ENCODE assay signal across 27 cellular contexts in genomic region chr20:38106461-38106860, GRCh38. TPM values are rescaled to one million over a fixed set of nuclear protein-coding genes. Genes with fewer than 3 reads are reported as not detected.
DNase-seq lines count a peak whose midpoint lies in the region; ATAC-seq, FAIRE-seq and TF ChIP-seq lines count a peak whose summit lies in the region.
"Had no signal": no experiment of that assay in that cellular context is flagged by ENCODE, and none has a peak within 500 bp of the region (broad histone marks: within the 10 kb centered on the region; RNA-seq: fewer than 3 reads in every experiment).

No MANE protein-coding gene starts in this region.

- H3K9ac ChIP-seq in HepG2 (ENCODE audit: insufficient read depth, low read depth, low read length) = no peak overlapping the region
- H3K9ac ChIP-seq in endodermal cell (ENCODE audit: extremely low read depth, low read length, poor library complexity, severe bottlenecking) = no peak overlapping the region
- no peak overlapping the region for H3K9ac ChIP-seq in colonic mucosa (ENCODE audit: low read depth in 2 of 2, low read length in 2 of 2)
- H3K9ac ChIP-seq: BLaER1 treated with 17β-estradiol and CSF1 and Interleukin-3, amounts not matched to agents 10 nM and 100 nM; KMS-11 had no signal

- CTCF ChIA-PET in HepG2 (lab: Yijun Ruan, JAX; ENCODE audit: low intra/inter-chr PET ratio, low total read pairs) (no interaction called here), Panc1 (lab: Charles Lee) (no interaction called here)

- H3K4me1 ChIP-seq in HepG2 (ENCODE audit: insufficient read depth, low read length) (peaks cover 37% of the 10 kb centered on the region), right lobe of liver (peaks cover 0 to 12% (median 0%) of the 10 kb centered on the region in 4 donors), Panc1 (ENCODE audit: control insufficient read depth, insufficient read depth, low read length) (peaks cover 31% of the 10 kb centered on the region), endodermal cell (ENCODE audit: control insufficient read depth, insufficient read depth, low read length) (no peaks in the 10 kb centered on the region), colonic mucosa (peaks cover 14% of the 10 kb centered on the region)

- FAIRE-seq in HepG2 (lab: Jason Lieb, UNC) = no peak
- FAIRE-seq: A204.1, GM18507 had no signal

- in situ Hi-C loops in HepG2 (cut with HindIII; ENCODE audit: extremely low pct_ligation_motif_present, low pct_unique_long_range_greater_than_20kb) (no loop called here), Panc1 (cut with HindIII; ENCODE audit: low pct_unique_long_range_greater_than_20kb, low sequenced_read_pairs) (no loop called here)

- TF ChIP-seq EP300 in HepG2 (IDR thresholded peaks at IDR 0.05; ENCODE audit: low read depth in 2 of 2, low read length in 2 of 2) (no peak), HepG2 (CRISPR knock-in tag; IDR thresholded peaks at IDR 0.05; ENCODE audit: borderline replicate concordance) (no peak)

- TF ChIP-seq POLR2A in HepG2 (IDR thresholded peaks at IDR 0.05; ENCODE audit: insufficient read depth in 1 of 2, low read depth in 2 of 2, low read length in 2 of 2) = no peak
- TF ChIP-seq POLR2A in right lobe of liver (IDR thresholded peaks at IDR 0.05) = no peak

- peak; percentile 67 for ATAC-seq in HepG2
- no peak for ATAC-seq in right lobe of liver
- ATAC-seq in Panc1 = no peak
- no peak for ATAC-seq in HG02884 (IDR thresholded peaks at IDR 0.05; ENCODE audit: unreplicated experiment)
- ATAC-seq: GM23338, Right ventricle myocardium inferior had no signal

- no peaks in the 10 kb centered on the region for H3K27me3 Mint-ChIP-seq in endodermal cell (ENCODE audit: insufficient read depth)
- H3K27me3 Mint-ChIP-seq: CD4-positive, alpha-beta T cell had no signal

- no TSS peak for BruUV-seq in HepG2 (replicated peaks; lab: Mats Ljungman, UMichigan)
- BruUV-seq in Panc1 (replicated peaks; lab: Mats Ljungman, UMichigan) = no TSS peak

- no peaks in the 10 kb centered on the region for H3K79me2 ChIP-seq in HepG2 (ENCODE audit: insufficient read depth, low read length)

- POLR2A ChIA-PET in HepG2 (lab: Yijun Ruan, JAX) = no interaction called here
- POLR2A ChIA-PET in Panc1 (lab: Charles Lee) = no interaction called here

- no peak overlapping the region for H3K27ac Mint-ChIP-seq in endodermal cell
- H3K27ac Mint-ChIP-seq: CD4-positive, alpha-beta T cell; GM23338 had no signal

- no peaks in the 10 kb centered on the region for H3K4me1 Mint-ChIP-seq in endodermal cell
- H3K4me1 Mint-ChIP-seq: GM23338 had no signal

- intact Hi-C loops in HepG2 (cut with micrococcal nuclease; ENCODE audit: unreplicated experiment) = no loop called here
- intact Hi-C loops in right lobe of liver (cut with DNase I) = no loop called here
- intact Hi-C loops in Panc1 (cut with micrococcal nuclease; ENCODE audit: unreplicated experiment) = no loop called here
- intact Hi-C loops in colonic mucosa (cut with DNase I) = no loop called here

- TF ChIP-seq CTCF in HepG2 (CRISPR knock-in tag; IDR thresholded peaks at IDR 0.05) = no peak
- TF ChIP-seq CTCF in right lobe of liver (IDR thresholded peaks at IDR 0.05) = no peak
- no peak for TF ChIP-seq CTCF in Panc1 (IDR thresholded peaks at IDR 0.05)
- peak; percentile 41 for TF ChIP-seq CTCF in endodermal cell (conservative IDR thresholded peaks at IDR 0.05)
- no peak for TF ChIP-seq CTCF in colonic mucosa (IDR thresholded peaks at IDR 0.05)

- H3K9me3 Mint-ChIP-seq in endodermal cell = no peaks in the 10 kb centered on the region
- H3K9me3 Mint-ChIP-seq: CD4-positive, alpha-beta T cell; GM23338 had no signal

- no peaks in the 10 kb centered on the region for H4K20me1 ChIP-seq in HepG2 (ENCODE audit: insufficient read depth, low read length)
- H4K20me1 ChIP-seq: BLaER1 treated with 17β-estradiol and CSF1 and Interleukin-3, amounts not matched to agents 10 nM and 100 nM had no signal

- H3K4me2 ChIP-seq in HepG2 (ENCODE audit: low read depth, low read length) = no peak overlapping the region
- H3K4me2 ChIP-seq: BLaER1 treated with 17β-estradiol and CSF1 and Interleukin-3, amounts not matched to agents 10 nM and 100 nM; GM23338; KMS-11 had no signal

- no peaks in the 10 kb centered on the region for H3K36me3 Mint-ChIP-seq in endodermal cell (ENCODE audit: low read depth)

- H2AFZ ChIP-seq in HepG2 (ENCODE audit: low read length) = no peak overlapping the region
- H2AFZ ChIP-seq: GM23338 had no signal

- H3K27ac ChIP-seq in HepG2 (ENCODE audit: extremely low read length, insufficient read depth, low read length) (no peak overlapping the region), right lobe of liver (no peak overlapping the region), Panc1 (ENCODE audit: low read length) (peak overlapping the region; percentile 5; the same call in 1 of the 2 replicates), endodermal cell (ENCODE audit: low read depth, low read length) (no peak overlapping the region), colonic mucosa (no peak overlapping the region)
- H3K27ac ChIP-seq: BLaER1 treated with 17β-estradiol and CSF1 and Interleukin-3, amounts not matched to agents 10 nM and 100 nM; HL-60; KMS-11 had no signal

- TF ChIP-seq RAD21 in HepG2 (CRISPR knock-in tag; IDR thresholded peaks at IDR 0.05) = peak; percentile 27; the same call in 1 of the 2 replicates

- DNase-seq in HepG2 (ENCODE audit: low spot score) (no peak), right lobe of liver (no peak), Panc1 (ENCODE audit: low read depth, low spot score) (no peak), endodermal cell (no peak), colonic mucosa (no peak), NCI-H2107 (lab: John Stamatoyannopoulos, UW) (no peak)
- peak; percentile 9 for DNase-seq in stimulated activated CD8-positive, alpha-beta memory T cell treated with anti-CD3 and anti-CD28 coated beads, Interleukin-4, amount 100 ng/mL, for 48 hours
- DNase-seq: CD4-positive, alpha-beta T cell; DMS53; HCEC 1CT; MM.1S; NCI-H1048; NCI-H1417; NCI-H1694; NCI-H2029 treated with DMSO at 0.1 percent for 48 hours; NCI-H2171; NCI-H226; NCI-H510A treated with DMSO at 0.1 percent for 48 hours; T-helper 1 cell had no signal

- H3K4me3 ChIP-seq in HepG2 (replicated peaks in 1 of 3; ENCODE audit: insufficient read depth in 1 of 3, low read depth in 2 of 3, low read length in 3 of 3) (no peak overlapping the region), right lobe of liver (no peak overlapping the region), Panc1 (ENCODE audit: low read depth in 2 of 2, low read length in 2 of 2) (no peak overlapping the region), endodermal cell (ENCODE audit: low read length) (no peak overlapping the region), colonic mucosa (no peak overlapping the region)
- H3K4me3 ChIP-seq: BLaER1 treated with 17β-estradiol and CSF1 and Interleukin-3, amounts not matched to agents 10 nM and 100 nM; GM23338 had no signal

- H3K9me3 ChIP-seq in HepG2 (ENCODE audit: low read length) (no peaks in the 10 kb centered on the region), right lobe of liver (no peaks in the 10 kb centered on the region), Panc1 (ENCODE audit: control insufficient read depth, insufficient read depth, low read depth, low read length) (no peaks in the 10 kb centered on the region), endodermal cell (ENCODE audit: control insufficient read depth, low read length) (no peaks in the 10 kb centered on the region), colonic mucosa (no peaks in the 10 kb centered on the region)

- H3K27me3 ChIP-seq in HepG2 (ENCODE audit: control insufficient read depth in 1 of 2, insufficient read depth in 2 of 2, low read length in 2 of 2) (no peaks in the 10 kb centered on the region), right lobe of liver (no peaks in the 10 kb centered on the region), Panc1 (ENCODE audit: control insufficient read depth, insufficient read depth, low read length) (no peaks in the 10 kb centered on the region), endodermal cell (ENCODE audit: control insufficient read depth, insufficient read depth, low read length, poor library complexity, severe bottlenecking) (no peaks in the 10 kb centered on the region), colonic mucosa (no peaks in the 10 kb centered on the region)
- H3K27me3 ChIP-seq: BLaER1 treated with 17β-estradiol and CSF1 and Interleukin-3, amounts not matched to agents 10 nM and 100 nM had no signal

- H3K36me3 ChIP-seq in HepG2 (replicated peaks in 1 of 2; ENCODE audit: control insufficient read depth in 1 of 2, insufficient read depth in 2 of 2, low read length in 2 of 2) = no peaks in the 10 kb centered on the region
- no peaks in the 10 kb centered on the region for H3K36me3 ChIP-seq in right lobe of liver
- no peaks in the 10 kb centered on the region for H3K36me3 ChIP-seq in Panc1 (ENCODE audit: control insufficient read depth, insufficient read depth, low read length)
- H3K36me3 ChIP-seq in endodermal cell (ENCODE audit: control insufficient read depth, insufficient read depth, low read length) = no peaks in the 10 kb centered on the region
- no peaks in the 10 kb centered on the region for H3K36me3 ChIP-seq in colonic mucosa
- H3K36me3 ChIP-seq: BLaER1 treated with 17β-estradiol and CSF1 and Interleukin-3, amounts not matched to agents 10 nM and 100 nM had no signal

- WGBS in HepG2 (ENCODE audit: low lambda C conversion rate) = 56% methylated on average over 5 of the region's 5 CpGs
- whole genome bisulfite sequencing in right lobe of liver (ENCODE audit: insufficient coverage, low coverage, low lambda C conversion rate, missing lambda C conversion rate) = 73% methylated on average over 2 of the region's 5 CpGs
- 84 to 93% methylated on average over 4 to 5 of the region's 5 CpGs for WGBS in endodermal cell (ENCODE audit: insufficient coverage in 1 of 2, insufficient read length in 1 of 2), 2 experiments

- H3K4me3 Mint-ChIP-seq in endodermal cell = no peak overlapping the region
- H3K4me3 Mint-ChIP-seq: CD4-positive, alpha-beta T cell; GM23338 had no signal

RNA-seq across cellular contexts. Expression of gene TGM2, which starts 58.6 kb away (rescaled TPM):
- 4.2 and 4.5 TPM in 2 replicates for total RNA-seq in HepG2 (2016; rRNA removed; fragmentation: Illumina TruSeq; extraction: Trizol)
- total RNA-seq in HepG2 (2016; cell fraction: cytosol; rRNA removed; fragmentation: Illumina TruSeq; extraction: Trizol; ENCODE audit: low read depth) = 0.61 and 0.88 TPM in 2 replicates
- total RNA-seq in HepG2 (2016; cell fraction: insoluble cytoplasmic fraction; rRNA removed; fragmentation: Illumina TruSeq; extraction: Trizol) = 3.3 and 4.3 TPM in 2 replicates
- total RNA-seq in HepG2 (2016; cell fraction: membrane; rRNA removed; fragmentation: Illumina TruSeq; extraction: Trizol) = 2.1 and 2.3 TPM in 2 replicates
- total RNA-seq in HepG2 (2016; cell fraction: nucleus; rRNA removed; fragmentation: Illumina TruSeq; extraction: Trizol) = 4.3 and 4.5 TPM in 2 replicates
- polyA plus RNA-seq in HepG2 (2011; rRNA removed) = 46.4 and 52.3 TPM in 2 replicates
- 39.7 and 45.8 TPM in 2 replicates for polyA plus RNA-seq in HepG2 (2011; cell fraction: cytosol; rRNA removed)
- polyA plus RNA-seq in HepG2 (2011; cell fraction: nucleus; rRNA removed) = 48.4 and 54.8 TPM in 2 replicates
- polyA plus RNA-seq in HepG2 (2012) = 14.4 and 32.4 TPM in 2 replicates
- polyA plus RNA-seq in HepG2 (2016; cell fraction: cytosol; fragmentation: Illumina TruSeq; extraction: Trizol; ENCODE audit: low read depth) = 1.5 and 1.8 TPM in 2 replicates
- 5.3 and 7.5 TPM in 2 replicates for polyA plus RNA-seq in HepG2 (2016; cell fraction: insoluble cytoplasmic fraction; fragmentation: Illumina TruSeq; extraction: Trizol; ENCODE audit: low read depth)
- polyA plus RNA-seq in HepG2 (2016; cell fraction: membrane; fragmentation: Illumina TruSeq; extraction: Trizol; ENCODE audit: low read depth) = 2.5 TPM in 2 replicates
- 7.7 and 9.8 TPM in 2 replicates for polyA plus RNA-seq in HepG2 (2016; cell fraction: nucleus; fragmentation: Illumina TruSeq; extraction: Trizol; ENCODE audit: insufficient read depth, low read depth)
- 39.1 and 112 TPM in 2 replicates for polyA minus RNA-seq in HepG2 (2011; rRNA and poly(A)+ RNA removed; ENCODE audit: low replicate concordance)
- 43.5 and 48.8 TPM in 2 replicates for polyA minus RNA-seq in HepG2 (2011; cell fraction: cytosol; rRNA and poly(A)+ RNA removed)
- 26.7 and 32.2 TPM in 2 replicates for polyA minus RNA-seq in HepG2 (2011; cell fraction: nucleus; rRNA and poly(A)+ RNA removed)
- total RNA-seq in right lobe of liver = 100 to 1,000 TPM; 135 to 940 (median 474) TPM
- total RNA-seq in Panc1 (2021; ENCODE audit: unreplicated experiment) = 113 TPM
- 205 TPM for polyA plus RNA-seq in Panc1 (2012; ENCODE audit: insufficient read length)
- total RNA-seq in endodermal cell = under 1 TPM; 0.27 to 0.37 TPM
- 3.4 TPM for polyA plus RNA-seq in endodermal cell (2013, experiment 1 of 2)
- 2.1 TPM for polyA plus RNA-seq in endodermal cell (2013, experiment 2 of 2)
- 10 to 100 TPM; 14.5 to 32.8 TPM for total RNA-seq in colonic mucosa
